In the genomic region with DNA sequence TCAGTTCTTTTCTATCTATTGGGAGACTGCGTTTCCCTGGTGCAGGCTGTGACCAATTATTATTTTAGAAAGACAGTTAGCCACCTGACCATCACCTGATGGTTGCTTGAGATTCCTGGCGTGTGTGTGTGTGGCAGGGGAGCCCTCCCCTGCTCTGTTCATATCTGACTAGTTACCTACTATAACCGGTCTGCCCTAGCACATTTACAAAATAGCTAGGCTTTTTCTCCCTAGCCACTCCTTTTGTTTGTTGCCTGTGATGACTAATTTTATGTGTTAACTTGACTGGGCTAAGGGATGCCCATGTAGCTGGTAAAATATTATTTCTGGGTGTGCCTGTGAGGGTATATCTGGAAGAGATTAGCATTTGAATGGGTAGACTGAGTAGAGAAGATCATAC, we compare ENCODE assay signal across 26 cellular contexts.
"Had no signal": no experiment of that assay in that cellular context is flagged by ENCODE, and none has a peak within 500 bp of the region (broad histone marks: within the 10 kb centered on the region; RNA-seq: fewer than 3 reads in every experiment).

No MANE protein-coding gene starts in this region.

- H3K9me3 Mint-ChIP-seq: dendritic cell treated with granulocyte-macrophage colony-stimulating factor and Interleukin-4, amounts not matched to agents 40 ng/mL and 50 ng/mL, for 4 days; endodermal cell; nephron had no signal

- ATAC-seq: foreskin keratinocyte; gastroesophageal sphincter; heart left ventricle; left lobe of liver; naive thymus-derived CD4-positive, alpha-beta T cell; psoas muscle; right cardiac atrium had no signal

- H3K4me1 ChIP-seq: colonic mucosa, esophagus muscularis mucosa, foreskin keratinocyte, gastroesophageal sphincter, heart left ventricle, psoas muscle, sigmoid colon, stomach, upper lobe of left lung had no signal

- H3K27ac Mint-ChIP-seq: dendritic cell treated with granulocyte-macrophage colony-stimulating factor and Interleukin-4, amounts not matched to agents 40 ng/mL and 50 ng/mL, for 4 days; endodermal cell; memory B cell; naive thymus-derived CD4-positive, alpha-beta T cell; stimulated activated effector memory CD8-positive, alpha-beta T cell treated with anti-CD3 and anti-CD28 coated beads, Interleukin-12 subunit alpha, Interleukin-12 subunit beta, amount 100 ng/mL, for 72 hours had no signal

- H3K36me3 Mint-ChIP-seq: memory B cell; naive thymus-derived CD4-positive, alpha-beta T cell; stimulated activated effector memory CD8-positive, alpha-beta T cell treated with anti-CD3 and anti-CD28 coated beads, Interleukin-12 subunit alpha, Interleukin-12 subunit beta, amount 100 ng/mL, for 72 hours had no signal

- H3K4me3 Mint-ChIP-seq: dendritic cell treated with granulocyte-macrophage colony-stimulating factor and Interleukin-4, amounts not matched to agents 40 ng/mL and 50 ng/mL, for 4 days; endodermal cell; memory B cell; naive thymus-derived CD4-positive, alpha-beta T cell; nephron; stimulated activated effector memory CD8-positive, alpha-beta T cell treated with anti-CD3 and anti-CD28 coated beads, Interleukin-12 subunit alpha, Interleukin-12 subunit beta, amount 100 ng/mL, for 72 hours had no signal

- DNase-seq: colonic mucosa; effector CD8-positive, alpha-beta T cell; endodermal cell; foreskin keratinocyte; heart left ventricle; kidney; naive thymus-derived CD4-positive, alpha-beta T cell; nucleus accumbens; psoas muscle; right cardiac atrium; sigmoid colon; stimulated activated CD4-positive, alpha-beta T cell treated with anti-CD3 and anti-CD28 coated beads, Interleukin-2, amount 100 ng/mL, for 24 hours; stimulated activated CD4-positive, alpha-beta T cell treated with anti-CD3 and anti-CD28 coated beads, Interleukin-4, amount 100 ng/mL, for 24 hours; stimulated activated naive CD4-positive, alpha-beta T cell treated with Interleukin-2 at 50 U/mL for 16 hours; stomach; thyroid gland; upper lobe of left lung had no signal

- H3K4me3 ChIP-seq: colonic mucosa, esophagus muscularis mucosa, gastroesophageal sphincter, heart left ventricle, hepatocyte, lung, psoas muscle, sigmoid colon, stomach, thyroid gland, upper lobe of left lung had no signal

- H3K9me3 ChIP-seq: colonic mucosa, esophagus muscularis mucosa, gastroesophageal sphincter, heart left ventricle, psoas muscle, sigmoid colon, stomach, thyroid gland, upper lobe of left lung had no signal

- H3K27me3 Mint-ChIP-seq: dendritic cell treated with granulocyte-macrophage colony-stimulating factor and Interleukin-4, amounts not matched to agents 40 ng/mL and 50 ng/mL, for 4 days; memory B cell had no signal

- H3K4me1 Mint-ChIP-seq: memory B cell; stimulated activated effector memory CD8-positive, alpha-beta T cell treated with anti-CD3 and anti-CD28 coated beads, Interleukin-12 subunit alpha, Interleukin-12 subunit beta, amount 100 ng/mL, for 72 hours had no signal

- H3K36me3 ChIP-seq: colonic mucosa, esophagus muscularis mucosa, gastroesophageal sphincter, heart left ventricle, sigmoid colon, stomach, thyroid gland, upper lobe of left lung had no signal
